8 cellular contexts compared by ENCODE assay signal in genomic region chrX:49043987-49044281, GRCh38. TPM values are rescaled to one million over a fixed set of nuclear protein-coding genes. Genes with fewer than 3 reads are reported as not detected.
A peak's percentile ranks its signal among the peaks of the same experiment; 100 is the strongest.
DNase-seq lines count a peak whose midpoint lies in the region; ATAC-seq and TF ChIP-seq lines count a peak whose summit lies in the region.

No MANE protein-coding gene starts in this region.

- 18 to 53% (median 39%) methylated on average over 8 to 13 of the region's 13 CpGs for WGBS in stomach, 5 donors

- no peak for TF ChIP-seq EP300 in stomach (IDR thresholded peaks at IDR 0.05)

- H3K27ac Mint-ChIP-seq in T-helper 1 cell treated with Interleukin-12 subunit alpha and Interleukin-12 subunit beta and Interleukin-4 antibody, amounts not matched to agents 30 μg/mL and 1 μg/mL, for 36 hours, result peak overlapping the region; percentile 81
- peak overlapping the region; percentile 93 for H3K27ac Mint-ChIP-seq in activated T-helper 17 cell treated with anti-CD3 and anti-CD28 coated beads, Interleukin-2, amount 50 U/mL, for 72 hours

- no peak for ATAC-seq in activated T-helper 17 cell treated with anti-CD3 and anti-CD28 coated beads, Interleukin-2, amount 50 U/mL, for 72 hours (replicated peaks)

- peaks cover 31% of the 10 kb centered on the region for H3K4me1 Mint-ChIP-seq in T-helper 1 cell treated with Interleukin-12 subunit alpha and Interleukin-12 subunit beta and Interleukin-4 antibody, amounts not matched to agents 30 μg/mL and 1 μg/mL, for 36 hours (ENCODE audit: low read depth)
- H3K4me1 Mint-ChIP-seq in activated T-helper 17 cell treated with anti-CD3 and anti-CD28 coated beads, Interleukin-2, amount 50 U/mL, for 72 hours, result peaks cover 5% of the 10 kb centered on the region

- peak overlapping the region; percentile 89 for H3K4me3 Mint-ChIP-seq in T-helper 1 cell treated with Interleukin-12 subunit alpha and Interleukin-12 subunit beta and Interleukin-4 antibody, amounts not matched to agents 30 μg/mL and 1 μg/mL, for 36 hours
- peak overlapping the region; percentile 96 for H3K4me3 Mint-ChIP-seq in activated T-helper 17 cell treated with anti-CD3 and anti-CD28 coated beads, Interleukin-2, amount 50 U/mL, for 72 hours

- DNase-seq in T-helper 1 cell (no peak), stomach (no peak), NCI-H226 (no peak), NCI-H1694 treated with DMSO at 0.1 percent for 48 hours (lab: John Stamatoyannopoulos, UW) (no peak)
- no peak for DNase-seq in stimulated activated CD4-positive, alpha-beta T cell treated with anti-CD3 and anti-CD28 coated beads, Interleukin-12 subunit alpha, Interleukin-12 subunit beta, amount 100 ng/mL, for 4 hours

- peaks cover 16% of the 10 kb centered on the region for H3K36me3 Mint-ChIP-seq in T-helper 1 cell treated with Interleukin-12 subunit alpha and Interleukin-12 subunit beta and Interleukin-4 antibody, amounts not matched to agents 30 μg/mL and 1 μg/mL, for 36 hours (ENCODE audit: low read depth)
- H3K36me3 Mint-ChIP-seq in activated T-helper 17 cell treated with anti-CD3 and anti-CD28 coated beads, Interleukin-2, amount 50 U/mL, for 72 hours (ENCODE audit: low read depth), result peaks cover 29% of the 10 kb centered on the region

- H3K9me3 ChIP-seq in iPS-18a (ENCODE audit: control insufficient read depth, low read depth, low read length), result no peaks in the 10 kb centered on the region
- no peaks in the 10 kb centered on the region for H3K9me3 ChIP-seq in stomach

- no peaks in the 10 kb centered on the region for H3K27me3 ChIP-seq in iPS-18a (ENCODE audit: control insufficient read depth, insufficient read depth, low read length)
- H3K27me3 ChIP-seq in stomach, result no peaks in the 10 kb centered on the region

- H3K9ac ChIP-seq in iPS-18a (ENCODE audit: low read length), result no peak overlapping the region

- H3K27ac ChIP-seq in iPS-18a (ENCODE audit: low read length), result no peak overlapping the region
- H3K27ac ChIP-seq in stomach, result peak overlapping the region; percentile 52 to 96 (median 77)

- H3K27me3 Mint-ChIP-seq in T-helper 1 cell treated with Interleukin-12 subunit alpha and Interleukin-12 subunit beta and Interleukin-4 antibody, amounts not matched to agents 30 μg/mL and 1 μg/mL, for 36 hours (ENCODE audit: low read depth), result no peaks in the 10 kb centered on the region
- no peaks in the 10 kb centered on the region for H3K27me3 Mint-ChIP-seq in activated T-helper 17 cell treated with anti-CD3 and anti-CD28 coated beads, Interleukin-2, amount 50 U/mL, for 72 hours

- TF ChIP-seq CTCF in stomach (IDR thresholded peaks at IDR 0.05), result no peak

- peak overlapping the region; percentile 17 for H3K4me3 ChIP-seq in iPS-18a (ENCODE audit: low read length)
- H3K4me3 ChIP-seq in stomach, result peak overlapping the region in 2 of 4 donors; percentile 7 to 9

- H3K9me3 Mint-ChIP-seq in T-helper 1 cell treated with Interleukin-12 subunit alpha and Interleukin-12 subunit beta and Interleukin-4 antibody, amounts not matched to agents 30 μg/mL and 1 μg/mL, for 36 hours, result no peaks in the 10 kb centered on the region
- no peaks in the 10 kb centered on the region for H3K9me3 Mint-ChIP-seq in activated T-helper 17 cell treated with anti-CD3 and anti-CD28 coated beads, Interleukin-2, amount 50 U/mL, for 72 hours

- TF ChIP-seq POLR2A in stomach (IDR thresholded peaks at IDR 0.05), result no peak

- intact Hi-C loops in stomach (cut with DNase I; ENCODE audit: low total_unique reads), result no loop called here

- H3K36me3 ChIP-seq in iPS-18a (ENCODE audit: control insufficient read depth, low read depth, low read length), result peaks cover 6% of the 10 kb centered on the region
- H3K36me3 ChIP-seq in stomach, result peaks cover 0 to 6% (median 5%) of the 10 kb centered on the region in 4 donors

- peaks cover 6% of the 10 kb centered on the region for H3K4me1 ChIP-seq in iPS-18a (ENCODE audit: control insufficient read depth, low read depth, low read length)
- H3K4me1 ChIP-seq in stomach, result peaks cover 0 to 33% (median 19%) of the 10 kb centered on the region in 4 donors

RNA-seq across cellular contexts. Expression of gene TFE3, which starts 0.8 kb away (rescaled TPM):
- 10 to 100 TPM; 35.0 to 38.9 TPM for total RNA-seq in activated T-helper 17 cell treated with anti-CD3 and anti-CD28 coated beads, Interleukin-2, amount 50 U/mL, for 72 hours
- total RNA-seq in stomach, result 10 to 100 TPM; 13.0 to 42.2 (median 35.3) TPM
- polyA plus RNA-seq in stomach, result 10 to 100 TPM; 21.5 to 28.1 (median 27.0) TPM

RNA-seq across cellular contexts. Expression of gene CCDC120, which starts 14.9 kb away (rescaled TPM):
- total RNA-seq in activated T-helper 17 cell treated with anti-CD3 and anti-CD28 coated beads, Interleukin-2, amount 50 U/mL, for 72 hours, result 1 to 10 TPM; 6.9 to 7.3 TPM
- total RNA-seq in stomach, result 10 to 100 TPM in 2 of 5 donors, 1 to 10 TPM in 3; 2.3 to 25.4 (median 6.1) TPM
- 1 to 10 TPM; 3.8 to 7.3 (median 4.0) TPM for polyA plus RNA-seq in stomach

RNA-seq across cellular contexts. Expression of gene PRAF2, which starts 29.9 kb away (rescaled TPM):
- 10 to 100 TPM; 14.3 to 21.7 TPM for total RNA-seq in activated T-helper 17 cell treated with anti-CD3 and anti-CD28 coated beads, Interleukin-2, amount 50 U/mL, for 72 hours
- 10 to 100 TPM in 1 of 5 donors, 1 to 10 TPM in 2, not detected in 2; 5.0 to 37.1 (median 5.9) TPM for total RNA-seq in stomach
- 10 to 100 TPM in 2 of 3 donors, 1 to 10 TPM in 1; 9.3 to 16.6 (median 10.3) TPM for polyA plus RNA-seq in stomach

RNA-seq across cellular contexts. Expression of gene WDR45, which starts 35.8 kb away (rescaled TPM):
- total RNA-seq in activated T-helper 17 cell treated with anti-CD3 and anti-CD28 coated beads, Interleukin-2, amount 50 U/mL, for 72 hours, result 10 to 100 TPM; 40.6 to 44.5 TPM
- total RNA-seq in stomach, result 100 to 1,000 TPM in 2 of 5 donors, 10 to 100 TPM in 3; 12.2 to 209 (median 90.9) TPM
- polyA plus RNA-seq in stomach, result 100 to 1,000 TPM in 1 of 3 donors, 10 to 100 TPM in 2; 69.0 to 102 (median 75.3) TPM

RNA-seq across cellular contexts. Expression of gene GRIPAP1, which starts 41.9 kb away (rescaled TPM):
- 100 to 1,000 TPM in 1 of 2 donors, 10 to 100 TPM in 1; 88.0 to 126 TPM for total RNA-seq in activated T-helper 17 cell treated with anti-CD3 and anti-CD28 coated beads, Interleukin-2, amount 50 U/mL, for 72 hours
- total RNA-seq in stomach, result 100 to 1,000 TPM in 1 of 5 donors, 10 to 100 TPM in 4; 30.7 to 127 (median 58.9) TPM
- 10 to 100 TPM; 15.6 to 21.0 (median 16.3) TPM for polyA plus RNA-seq in stomach
